Comparison of ENCODE assay signal across 23 cellular contexts in genomic region chr7:98956937-98957336, GRCh38.
A peak's percentile ranks its signal among the peaks of the same experiment; 100 is the strongest.
DNase-seq lines count a peak whose midpoint lies in the region; ATAC-seq and TF ChIP-seq lines count a peak whose summit lies in the region.
"Had no signal": no experiment of that assay in that cellular context is flagged by ENCODE, and none has a peak within 500 bp of the region (broad histone marks: within the 10 kb centered on the region; RNA-seq: fewer than 3 reads in every experiment).

No MANE protein-coding gene starts in this region.

- intact Hi-C loops in heart left ventricle (cut with DNase I) = no loop called here

- peaks cover 5% of the 10 kb centered on the region for H4K20me1 ChIP-seq in osteoblast (ENCODE audit: insufficient read depth, low read length)

- H3K4me2 ChIP-seq in osteoblast (ENCODE audit: insufficient read depth, low read length) = no peak overlapping the region
- H3K4me2 ChIP-seq: BLaER1 treated with 17β-estradiol and CSF1 and Interleukin-3, amounts not matched to agents 10 nM and 100 nM had no signal

- H3K4me1 ChIP-seq in heart left ventricle = peaks cover 0 to 17% (median 0%) of the 10 kb centered on the region in 12 donors
- no peaks in the 10 kb centered on the region for H3K4me1 ChIP-seq in osteoblast (ENCODE audit: insufficient read depth, low read length)
- H3K4me1 ChIP-seq: BLaER1 treated with 17β-estradiol and CSF1 and Interleukin-3, amounts not matched to agents 10 nM and 100 nM; thyroid gland had no signal

- H3K27ac ChIP-seq in angular gyrus (ENCODE audit: low read depth, low read length) (peak overlapping the region; percentile 54), heart left ventricle (peak overlapping the region in 11 of 12 donors; percentile 36 to 92 (median 78)), osteoblast (ENCODE audit: low read depth, low read length) (no peak overlapping the region)
- H3K27ac ChIP-seq: BLaER1 treated with 17β-estradiol and CSF1 and Interleukin-3, amounts not matched to agents 10 nM and 100 nM; HL-60; RWPE1; SK-N-MC; thyroid gland had no signal

- ATAC-seq in heart left ventricle = peak; percentile 74 to 85 (median 80)
- ATAC-seq in GM21825 (IDR thresholded peaks at IDR 0.05; ENCODE audit: unreplicated experiment) = no peak
- no peak for ATAC-seq in GM19023 (IDR thresholded peaks at IDR 0.05; ENCODE audit: unreplicated experiment)
- ATAC-seq: activated CD4-positive, CD25-positive, alpha-beta regulatory T cell treated with anti-CD3 and anti-CD28 coated beads, Interleukin-2, amount 50 U/mL, for 24 hours; left colon; stimulated activated naive CD8-positive, alpha-beta T cell treated with anti-CD3 and anti-CD28 coated beads, Interleukin-15, Interleukin-2, amounts not matched to agents 100 U/mL and 50 U/mL, for 24 hours; T-helper 17 cell had no signal

- H3K36me3 ChIP-seq in heart left ventricle (peaks cover 0 to 100% (median 99%) of the 10 kb centered on the region in 9 donors), osteoblast (ENCODE audit: insufficient read depth, low read length) (peaks cover 90% of the 10 kb centered on the region)

- H2AFZ ChIP-seq in osteoblast (ENCODE audit: low read length) = no peak overlapping the region

- TF ChIP-seq CTCF in heart left ventricle (IDR thresholded peaks at IDR 0.05) (no peak), osteoblast (IDR thresholded peaks at IDR 0.05; ENCODE audit: extremely low read depth, low read depth, low read length) (no peak)

- H3K9me3 ChIP-seq in heart left ventricle (no peaks in the 10 kb centered on the region), osteoblast (ENCODE audit: low read depth, low read length) (no peaks in the 10 kb centered on the region)
- H3K9me3 ChIP-seq: BLaER1 treated with 17β-estradiol and CSF1 and Interleukin-3, amounts not matched to agents 10 nM and 100 nM; thyroid gland had no signal

- H3K4me3 ChIP-seq in heart left ventricle (no peak overlapping the region), osteoblast (ENCODE audit: insufficient read depth, low read length) (no peak overlapping the region)
- H3K4me3 ChIP-seq: BLaER1 treated with 17β-estradiol and CSF1 and Interleukin-3, amounts not matched to agents 10 nM and 100 nM; SK-N-MC; thyroid gland had no signal

- no peaks in the 10 kb centered on the region for H3K27me3 ChIP-seq in heart left ventricle
- no peaks in the 10 kb centered on the region for H3K27me3 ChIP-seq in osteoblast (ENCODE audit: insufficient read depth, low read length)
- H3K27me3 ChIP-seq: BLaER1 treated with 17β-estradiol and CSF1 and Interleukin-3, amounts not matched to agents 10 nM and 100 nM; thyroid gland had no signal

- 66 to 74% (median 73%) methylated on average over 8 to 9 of the region's 9 CpGs for WGBS in heart left ventricle, 4 donors

- no peaks in the 10 kb centered on the region for H3K79me2 ChIP-seq in osteoblast (ENCODE audit: insufficient read depth, low read length)

- DNase-seq in AG20443 (ENCODE audit: low spot score) (peak; percentile 47), heart left ventricle (peak in 3 of 5 donors; percentile 41 to 61 (median 59)), osteoblast (ENCODE audit: insufficient read length, low spot score, missing footprints) (peak; percentile 22), NCI-H187 (lab: John Stamatoyannopoulos, UW) (no peak)
- DNase-seq: activated CD4-positive, alpha-beta memory T cell treated with anti-CD3 and anti-CD28 coated beads, Interleukin-2, amount 10 ng/mL, durations not matched to agents 7 days and 5 days; activated CD8-positive, alpha-beta memory T cell treated with anti-CD3 and anti-CD28 coated beads, Interleukin-2, amount 50 U/mL, for 48 hours; activated naive CD8-positive, alpha-beta T cell treated with anti-CD3 and anti-CD28 coated beads, Interleukin-2, amount 10 ng/mL, durations not matched to agents 7 days and 5 days; HFFc6; left colon; mesendoderm; NCI-H1436; NCI-H2107; stimulated activated naive CD8-positive, alpha-beta T cell treated with anti-CD3 and anti-CD28 coated beads, Interleukin-15, Interleukin-2, amounts not matched to agents 100 U/mL and 50 U/mL, for 24 hours; T-helper 17 cell; thyroid gland had no signal

- TF ChIP-seq POLR2A in heart left ventricle (IDR thresholded peaks at IDR 0.05) = no peak

Comparison
In these comparisons a context has a peak if more than half of its experiments do, and no peak if none do; other contexts are left out.
1. DNase-seq: peak in AG20443 (single experiment), heart left ventricle (3 of 5) and osteoblast (single experiment); none in NCI-H187 (0 of 2).
2. ATAC-seq: peak in heart left ventricle (4 of 4); none in GM21825 (single experiment) and GM19023 (single experiment).